In genomic region chr12:114355389-114356088, GRCh38 we compare ENCODE assay signal across 13 cellular contexts. TPM values are rescaled to one million over a fixed set of nuclear protein-coding genes. Genes with fewer than 3 reads are reported as not detected.
A peak's percentile ranks its signal among the peaks of the same experiment; 100 is the strongest.
DNase-seq lines count a peak whose midpoint lies in the region; ATAC-seq and TF ChIP-seq lines count a peak whose summit lies in the region.
"Had no signal": no experiment of that assay in that cellular context is flagged by ENCODE, and none has a peak within 500 bp of the region (broad histone marks: within the 10 kb centered on the region; RNA-seq: fewer than 3 reads in every experiment).

No MANE protein-coding gene starts in this region.

- no peaks in the 10 kb centered on the region for H3K36me3 ChIP-seq in mesendoderm (ENCODE audit: control insufficient read depth, insufficient read depth, low read length)
- H3K36me3 ChIP-seq: prostate gland had no signal

- H3K27me3 Mint-ChIP-seq in HFFc6 (ENCODE audit: insufficient read depth): peaks cover 4% of the 10 kb centered on the region

- H3K9ac ChIP-seq in mesendoderm (ENCODE audit: low read length): no peak overlapping the region

- no peak overlapping the region for H4K5ac ChIP-seq in mesendoderm (ENCODE audit: low read length)

- no peak overlapping the region for H3K18ac ChIP-seq in mesendoderm (ENCODE audit: low read length)

- H3K4me2 ChIP-seq in mesendoderm (ENCODE audit: low read length): no peak overlapping the region

- H3K4me3 ChIP-seq in cardiac fibroblast (replicated peaks in 1 of 2; ENCODE audit: low read depth in 2 of 2, low read length in 2 of 2) (no peak overlapping the region), mesendoderm (ENCODE audit: low read length) (no peak overlapping the region)
- H3K4me3 ChIP-seq: prostate gland had no signal

- no peak overlapping the region for H2BK5ac ChIP-seq in mesendoderm (ENCODE audit: low read length)

- no peak overlapping the region for H3K4me3 Mint-ChIP-seq in HFFc6

- peaks cover 22% of the 10 kb centered on the region; the same call in 1 of the 2 replicates for H3K4me1 Mint-ChIP-seq in HFFc6 (ENCODE audit: low read depth)

- H2BK120ac ChIP-seq in mesendoderm (ENCODE audit: low read depth, low read length): no peak overlapping the region

- no peaks in the 10 kb centered on the region for H3K27me3 ChIP-seq in mesendoderm (ENCODE audit: insufficient read depth, low read length, poor library complexity)

- no CpG with 5 or more reads among the region's 16 CpGs for WGBS in mesendoderm (ENCODE audit: extremely low coverage, insufficient coverage, low lambda C conversion rate)

- H3K4me1 ChIP-seq in mesendoderm (ENCODE audit: control insufficient read depth, low read depth, low read length): no peaks in the 10 kb centered on the region
- H3K4me1 ChIP-seq: prostate gland had no signal

- no peaks in the 10 kb centered on the region for H3K79me2 ChIP-seq in mesendoderm (ENCODE audit: control insufficient read depth, insufficient read depth, low read length)

- ATAC-seq in GM21723 (IDR thresholded peaks at IDR 0.05; ENCODE audit: unreplicated experiment) (no peak), HG03378 (IDR thresholded peaks at IDR 0.05; ENCODE audit: unreplicated experiment) (no peak)
- ATAC-seq: left lobe of liver had no signal

- no peaks in the 10 kb centered on the region for H3K9me3 Mint-ChIP-seq in HFFc6

- H3K4ac ChIP-seq in mesendoderm (ENCODE audit: low read depth, low read length): no peak overlapping the region

- H3K27ac Mint-ChIP-seq in HFFc6: no peak overlapping the region

- H2BK15ac ChIP-seq in mesendoderm (replicated peaks; ENCODE audit: low read depth): no peak overlapping the region

- peak; percentile 58 for TF ChIP-seq CTCF in HFFc6 (IDR thresholded peaks at IDR 0.05)
- peak; percentile 19 for TF ChIP-seq CTCF in cardiac fibroblast (IDR thresholded peaks at IDR 0.05; ENCODE audit: low read depth, low read length)

- H3K23ac ChIP-seq in mesendoderm (ENCODE audit: low read length): no peak overlapping the region

- no peak overlapping the region for H4K8ac ChIP-seq in mesendoderm (ENCODE audit: low read depth, low read length)

- H3K27ac ChIP-seq in mesendoderm (ENCODE audit: low read depth, low read length): no peak overlapping the region
- H3K27ac ChIP-seq: prostate gland had no signal

- no peak overlapping the region for H2AK5ac ChIP-seq in mesendoderm (ENCODE audit: low read length)

- H3K79me1 ChIP-seq in mesendoderm (ENCODE audit: low read length): no peaks in the 10 kb centered on the region

- DNase-seq in ELF-1 (ENCODE audit: low read depth, low spot score): peak; percentile 73
- no peak for DNase-seq in HFFc6
- peak in 1 of 2 donors; percentile 15 for DNase-seq in cardiac fibroblast (ENCODE audit: low read depth in 2 of 2)
- peak; percentile 82 for DNase-seq in mesendoderm
- DNase-seq in AML-193 (lab: John Stamatoyannopoulos, UW): no peak
- DNase-seq in NK-92 (lab: John Stamatoyannopoulos, UW; ENCODE audit: unreplicated experiment): no peak
- DNase-seq: central memory CD4-positive, alpha-beta T cell; GOT3; stimulated activated CD4-positive, alpha-beta T cell treated with anti-CD3 and anti-CD28 coated beads, Interleukin-4, amount 100 ng/mL, for 4 hours had no signal

- H3K36me3 Mint-ChIP-seq in HFFc6 (ENCODE audit: low read depth): peaks cover 82% of the 10 kb centered on the region

- H3K56ac ChIP-seq in mesendoderm (ENCODE audit: low read length): no peak overlapping the region

RNA-seq across cellular contexts. Expression of gene TBX5, which starts 50.4 kb away (rescaled TPM):
- total RNA-seq in HFFc6 (2021; fragmentation: NEBNext Ultra II Directional; extraction: Animal tissue kit (Norgen Biotek cat#: 25700)): 10 to 100 TPM; 20.7 to 27.8 (median 24.3) TPM
- polyA plus RNA-seq in mesendoderm (2013, experiment 1 of 2): 0.10 TPM
- 0.13 TPM for polyA plus RNA-seq in mesendoderm (2013, experiment 2 of 2)
- total RNA-seq: left lobe of liver had no signal

Comparison
In these comparisons a context has a peak if more than half of its experiments do, and no peak if none do; other contexts are left out.
1. DNase-seq: peak in ELF-1 (single experiment) and mesendoderm (single experiment); none in HFFc6 (single experiment), AML-193 (0 of 2) and NK-92 (single experiment).